ENCODE assay signal across 25 cellular contexts in the genomic region with DNA sequence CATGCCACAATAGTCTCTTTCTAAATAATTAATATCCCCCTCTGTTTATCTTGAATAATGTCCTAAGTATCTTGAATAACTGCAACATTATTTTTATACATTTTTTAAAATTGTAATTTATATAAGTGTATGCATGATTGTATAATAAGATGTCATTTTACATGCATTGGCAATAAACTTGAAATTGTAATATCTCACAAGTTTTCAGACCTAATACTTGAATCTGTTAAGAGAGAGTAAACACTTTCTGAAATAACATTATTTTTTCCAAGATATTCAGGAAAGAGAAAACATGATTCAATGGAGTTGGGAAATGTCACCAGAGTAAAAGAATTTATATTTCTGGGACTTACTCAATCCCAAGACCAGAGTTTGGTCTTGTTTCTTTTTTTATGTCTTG. TPM values are rescaled to one million over a fixed set of nuclear protein-coding genes. Genes with fewer than 3 reads are reported as not detected.
DNase-seq lines count a peak whose midpoint lies in the region; ATAC-seq, FAIRE-seq and TF ChIP-seq lines count a peak whose summit lies in the region.
"Had no signal": no experiment of that assay in that cellular context is flagged by ENCODE, and none has a peak within 500 bp of the region (broad histone marks: within the 10 kb centered on the region; RNA-seq: fewer than 3 reads in every experiment).

OR4D11 (plus strand) TSS at position 301 of the 400 bp plus-strand sequence; CDS start at position 301, 0 bp downstream.

- H3K4me1 ChIP-seq in GM12878 (ENCODE audit: control insufficient read depth, insufficient read depth, low read length), result peaks cover 13% of the 10 kb centered on the region
- H3K4me1 ChIP-seq: BE2C, BLaER1, Caco-2 had no signal

- RAD21 ChIA-PET in GM12878 (lab: Charles Lee; ENCODE audit: unreplicated experiment), result no interaction called here

- SMC1A ChIA-PET in GM12878 (lab: Charles Lee; ENCODE audit: uncharacterized antibody, unreplicated experiment), result no interaction called here

- no peak within 1 kb of the TSS for H3K9ac ChIP-seq in GM12878 (ENCODE audit: control insufficient read depth, insufficient read depth, low read length)
- H3K9ac ChIP-seq: BLaER1 had no signal

- H3K4me3 ChIP-seq in GM12878, result no peak within 1 kb of the TSS
- H3K4me3 ChIP-seq: BLaER1 had no signal

- POLR2A ChIA-PET in GM12878 (lab: Charles Lee), result interaction anchor here (0.7 kb wide), 1 partner anchor 407 kb away, joined by 3 read pairs; no protein-coding TSS in a partner anchor

- no peak for DNase-seq in GM12878 (ENCODE audit: low read depth, low spot score)
- DNase-seq in frontal cortex (ENCODE audit: low spot score in 2 of 2), result no peak
- no peak for DNase-seq in amniotic stem cell (lab: John Stamatoyannopoulos, UW)
- DNase-seq: ACHN; BE2C; C1 segment of cervical spinal cord; Caco-2; Calu3; CD4-positive, alpha-beta T cell; CD8-positive, alpha-beta T cell; DMS79 treated with DMSO at 0.1 percent for 48 hours; GF-D8 had no signal

- no peak for TF ChIP-seq CTCF in GM12878 (IDR thresholded peaks at IDR 0.05 in 2 of 3, conservative IDR thresholded peaks at IDR 0.05 in 1 of 3; ENCODE audit: control insufficient read depth in 2 of 3, extremely low read depth in 1 of 3, insufficient read depth in 1 of 3, low read depth in 3 of 3, low read length in 3 of 3)

- no peaks in the 10 kb centered on the region; a peak in 1 of 4 replicates for H3K27me3 ChIP-seq in GM12878 (replicated peaks in 1 of 2; ENCODE audit: control insufficient read depth in 2 of 2, insufficient read depth in 2 of 2, low read length in 1 of 2)
- H3K27me3 ChIP-seq: BE2C, BLaER1 had no signal

- H3K9me3 ChIP-seq in GM12878 (replicated peaks; ENCODE audit: control insufficient read depth, insufficient read depth, low read length), result peaks cover 1% of the 10 kb centered on the region; the same call in 1 of the 3 replicates
- H3K9me3 ChIP-seq: BE2C, BLaER1 had no signal

- no TSS peak for BruUV-seq in GM12878 (replicated peaks; lab: Mats Ljungman, UMichigan)

- CTCF ChIA-PET in GM12878 (lab: Yijun Ruan, JAX), result no interaction called here

- intact Hi-C loops in GM12878 (cut with micrococcal nuclease; ENCODE audit: unreplicated experiment), result no loop called here

- no peaks in the 10 kb centered on the region for H3K36me3 ChIP-seq in GM12878 (ENCODE audit: control insufficient read depth in 2 of 2, insufficient read depth in 2 of 2, low read length in 1 of 2)
- H3K36me3 ChIP-seq: BE2C, BLaER1 had no signal

- no peak for TF ChIP-seq EP300 in GM12878 (IDR thresholded peaks at IDR 0.05; ENCODE audit: borderline replicate concordance in 1 of 2, control insufficient read depth in 1 of 2, low read depth in 2 of 2, low read length in 2 of 2)

- in situ Hi-C loops in GM12878 (cut with MboI), result no loop called here

- H3K79me2 ChIP-seq in GM12878 (ENCODE audit: control insufficient read depth, insufficient read depth, low read length), result no peaks in the 10 kb centered on the region

- ATAC-seq in GM12878 (no peak), HG03159 (IDR thresholded peaks at IDR 0.05; ENCODE audit: unreplicated experiment) (no peak), GM21619 (IDR thresholded peaks at IDR 0.05; ENCODE audit: unreplicated experiment) (no peak)
- ATAC-seq: CD8-positive, alpha-beta T cell had no signal

- no peak for TF ChIP-seq POLR2A in GM12878 (IDR thresholded peaks at IDR 0.05; ENCODE audit: low read depth, low read length)

- peak; percentile 52 for FAIRE-seq in A204.1 (lab: Jason Lieb, UNC)
- no peak for FAIRE-seq in GM12878 (lab: Jason Lieb, UNC)
- FAIRE-seq in frontal cortex (lab: Jason Lieb, UNC), result peak; percentile 28
- FAIRE-seq: D721Med, G401.6, GM12892, GM18507 had no signal

- no peaks in the 10 kb centered on the region for H4K20me1 ChIP-seq in GM12878 (ENCODE audit: control insufficient read depth, insufficient read depth)
- H4K20me1 ChIP-seq: BLaER1 had no signal

- H3K4me2 ChIP-seq in GM12878 (ENCODE audit: control insufficient read depth, insufficient read depth), result peak within 1 kb of the TSS; percentile 47
- H3K4me2 ChIP-seq: BLaER1 had no signal

- no peak for TF ChIP-seq RAD21 in GM12878 (IDR thresholded peaks at IDR 0.05; ENCODE audit: insufficient read depth, low read depth, low read length)

- peak within 1 kb of the TSS; percentile 70 for H3K27ac ChIP-seq in GM12878 (ENCODE audit: control insufficient read depth, insufficient read depth)
- H3K27ac ChIP-seq: 22Rv1, BLaER1 had no signal

- H2AFZ ChIP-seq in GM12878 (ENCODE audit: control insufficient read depth, low read depth, low read length), result no peak within 1 kb of the TSS; the same call in 1 of the 2 replicates

TF ChIP-seq in GM12878, 131 proteins besides CTCF, POLR2A, EP300 and RAD21:
- TF ChIP-seq STAT3 (IDR thresholded peaks at IDR 0.05; ENCODE audit: low read depth, low read length) (no peak), SREBF2 (IDR thresholded peaks at IDR 0.05; ENCODE audit: low read length) (no peak), HDAC2 (IDR thresholded peaks at IDR 0.05) (no peak), NR2F1 (conservative IDR thresholded peaks at IDR 0.05) (no peak), BMI1 (IDR thresholded peaks at IDR 0.05; ENCODE audit: borderline replicate concordance) (no peak), SMAD5 (IDR thresholded peaks at IDR 0.05; ENCODE audit: low read depth) (no peak), HCFC1 (IDR thresholded peaks at IDR 0.05; ENCODE audit: low read length) (no peak)
- TF ChIP-seq, protein P1, sequence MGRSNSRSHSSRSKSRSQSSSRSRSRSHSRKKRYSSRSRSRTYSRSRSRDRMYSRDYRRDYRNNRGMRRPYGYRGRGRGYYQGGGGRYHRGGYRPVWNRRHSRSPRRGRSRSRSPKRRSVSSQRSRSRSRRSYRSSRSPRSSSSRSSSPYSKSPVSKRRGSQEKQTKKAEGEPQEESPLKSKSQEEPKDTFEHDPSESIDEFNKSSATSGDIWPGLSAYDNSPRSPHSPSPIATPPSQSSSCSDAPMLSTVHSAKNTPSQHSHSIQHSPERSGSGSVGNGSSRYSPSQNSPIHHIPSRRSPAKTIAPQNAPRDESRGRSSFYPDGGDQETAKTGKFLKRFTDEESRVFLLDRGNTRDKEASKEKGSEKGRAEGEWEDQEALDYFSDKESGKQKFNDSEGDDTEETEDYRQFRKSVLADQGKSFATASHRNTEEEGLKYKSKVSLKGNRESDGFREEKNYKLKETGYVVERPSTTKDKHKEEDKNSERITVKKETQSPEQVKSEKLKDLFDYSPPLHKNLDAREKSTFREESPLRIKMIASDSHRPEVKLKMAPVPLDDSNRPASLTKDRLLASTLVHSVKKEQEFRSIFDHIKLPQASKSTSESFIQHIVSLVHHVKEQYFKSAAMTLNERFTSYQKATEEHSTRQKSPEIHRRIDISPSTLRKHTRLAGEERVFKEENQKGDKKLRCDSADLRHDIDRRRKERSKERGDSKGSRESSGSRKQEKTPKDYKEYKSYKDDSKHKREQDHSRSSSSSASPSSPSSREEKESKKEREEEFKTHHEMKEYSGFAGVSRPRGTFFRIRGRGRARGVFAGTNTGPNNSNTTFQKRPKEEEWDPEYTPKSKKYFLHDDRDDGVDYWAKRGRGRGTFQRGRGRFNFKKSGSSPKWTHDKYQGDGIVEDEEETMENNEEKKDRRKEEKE (IDR thresholded peaks at IDR 0.05), result no peak
TF ChIP-seq in GM12878: peak in this region for 0.

RNA-seq across cellular contexts. Expression of gene OR4D11, which starts in this region (rescaled TPM):
- not detected in 2 replicates for total RNA-seq in GM12878 (2013; cell fraction: nucleolus; rRNA removed)
- total RNA-seq in GM12878 (2014; rRNA removed), result not detected in 2 replicates
- total RNA-seq in GM12878 (2014; rRNA removed; fragmentation: Illumina TruSeq; extraction: Trizol), result not detected in 2 replicates
- total RNA-seq in GM12878 (2021), result not detected in 2 replicates
- polyA plus RNA-seq in GM12878 (2011; ENCODE audit: low read depth), result not detected
- not detected in 2 replicates for polyA plus RNA-seq in GM12878 (2011; rRNA removed)
- polyA plus RNA-seq in GM12878 (2011; cell fraction: cytosol; rRNA removed), result not detected in 2 replicates
- not detected in 2 replicates for polyA plus RNA-seq in GM12878 (2011; cell fraction: nucleus; rRNA removed)
- not detected in 2 replicates for polyA plus RNA-seq in GM12878 (2012)
- polyA plus RNA-seq in GM12878 (2014; fragmentation: Illumina TruSeq; extraction: Trizol), result not detected in 2 replicates
- not detected for polyA plus RNA-seq in GM12878 (2014; fragmentation: Nextera tagmentation; extraction: Ambion mirVana)
- polyA plus RNA-seq in GM12878 (2014; rRNA removed), result not detected in 2 replicates
- polyA plus RNA-seq in GM12878 (2016; fragmentation: Nextera tagmentation; extraction: Ambion mirVana), result not detected
- not detected in 2 replicates for polyA minus RNA-seq in GM12878 (2011; rRNA and poly(A)+ RNA removed)
- not detected in 2 replicates for polyA minus RNA-seq in GM12878 (2011; cell fraction: cytosol; rRNA and poly(A)+ RNA removed)
- not detected in 2 replicates for polyA minus RNA-seq in GM12878 (2011; cell fraction: nucleus; rRNA and poly(A)+ RNA removed)
- not detected for total RNA-seq in frontal cortex
- total RNA-seq: A172; A673; Caco-2; Calu3; CD4-positive, alpha-beta T cell; CD8-positive, alpha-beta T cell had no signal
- polyA plus RNA-seq: AG04450, CD14-positive monocyte had no signal
